1 cellular context compared by ENCODE assay signal in the genomic region with DNA sequence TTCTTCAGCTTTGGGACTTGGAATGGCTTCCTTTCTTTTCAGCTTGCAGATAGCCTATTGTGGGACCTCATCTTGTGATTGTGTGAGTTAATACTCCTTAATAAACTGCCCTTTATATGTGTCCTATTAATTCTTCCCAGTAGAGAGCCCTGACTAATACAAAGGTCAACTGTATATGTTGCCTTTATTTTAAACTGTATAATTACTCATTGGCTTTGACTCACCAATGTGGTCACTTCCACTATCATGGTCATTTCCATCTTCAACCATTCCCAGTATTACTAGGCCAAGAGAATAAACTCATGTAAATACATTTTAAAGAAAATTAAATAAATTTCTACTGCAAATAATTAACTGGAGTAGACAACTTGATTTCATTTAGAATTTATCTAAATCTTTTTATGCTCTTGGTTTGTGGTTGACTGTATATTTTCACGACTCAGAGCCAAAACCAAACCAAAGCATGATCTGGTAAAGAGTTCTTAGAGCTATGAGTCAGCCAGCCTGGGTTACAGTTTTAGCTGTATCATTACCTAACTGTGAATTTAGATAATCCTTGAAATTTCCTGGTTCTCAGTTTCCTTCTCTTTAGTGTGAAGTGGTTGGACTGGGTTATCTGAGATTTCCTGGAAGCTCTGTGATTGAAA.
TF ChIP-seq lines count a peak whose summit lies in the region.

No MANE protein-coding gene starts in this region.

TF ChIP-seq in GM12878, 131 proteins besides CTCF, POLR2A, EP300 and RAD21 (continued from another document):
- TF ChIP-seq, protein P1, sequence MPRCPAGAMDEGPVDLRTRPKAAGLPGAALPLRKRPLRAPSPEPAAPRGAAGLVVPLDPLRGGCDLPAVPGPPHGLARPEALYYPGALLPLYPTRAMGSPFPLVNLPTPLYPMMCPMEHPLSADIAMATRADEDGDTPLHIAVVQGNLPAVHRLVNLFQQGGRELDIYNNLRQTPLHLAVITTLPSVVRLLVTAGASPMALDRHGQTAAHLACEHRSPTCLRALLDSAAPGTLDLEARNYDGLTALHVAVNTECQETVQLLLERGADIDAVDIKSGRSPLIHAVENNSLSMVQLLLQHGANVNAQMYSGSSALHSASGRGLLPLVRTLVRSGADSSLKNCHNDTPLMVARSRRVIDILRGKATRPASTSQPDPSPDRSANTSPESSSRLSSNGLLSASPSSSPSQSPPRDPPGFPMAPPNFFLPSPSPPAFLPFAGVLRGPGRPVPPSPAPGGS (IDR thresholded peaks at IDR 0.05; ENCODE audit: borderline replicate concordance, insufficient read depth, low read depth, low read length, poor library complexity, severe bottlenecking): no peak
